ENCODE assay signal across 23 cellular contexts in genomic region chr1:223176437-223176836, GRCh38.
"Had no signal": no experiment of that assay in that cellular context is flagged by ENCODE, and none has a peak within 500 bp of the region (broad histone marks: within the 10 kb centered on the region; RNA-seq: fewer than 3 reads in every experiment).

No MANE protein-coding gene starts in this region.

- H3K27ac ChIP-seq: cardiac muscle cell, hepatocyte, neutrophil, ovary, psoas muscle had no signal

- H3K36me3 Mint-ChIP-seq: activated CD4-positive, alpha-beta memory T cell treated with anti-CD3 and anti-CD28 coated beads for 36 hours; activated naive CD8-positive, alpha-beta T cell treated with anti-CD3 and anti-CD28 coated beads, Interleukin-2, amount 10 ng/mL, durations not matched to agents 7 days and 5 days; natural killer cell treated with Interleukin-12 subunit alpha and Interleukin-12 subunit beta and Interleukin-15 and Interleukin-18, amount 100 ng/mL, for 72 hours; stimulated activated effector memory CD8-positive, alpha-beta T cell treated with anti-CD3 and anti-CD28 coated beads, Interleukin-12 subunit alpha, Interleukin-12 subunit beta, amount 100 ng/mL, for 72 hours had no signal

- H3K9me3 ChIP-seq: left ventricle myocardium inferior, neutrophil, ovary, psoas muscle, transverse colon had no signal

- H3K4me1 ChIP-seq: psoas muscle, transverse colon had no signal

- ATAC-seq: activated T-cell treated with anti-CD3 and anti-CD28 coated beads, Interleukin-2, amount 50 U/mL, for 72 hours; natural killer cell treated with Interleukin-12 subunit alpha and Interleukin-12 subunit beta and Interleukin-15 and Interleukin-18, amount 100 ng/mL, for 72 hours; stimulated activated effector memory CD8-positive, alpha-beta T cell treated with anti-CD3 and anti-CD28 coated beads, Interleukin-12 subunit alpha, Interleukin-12 subunit beta, amount 100 ng/mL, for 72 hours; stimulated activated naive CD8-positive, alpha-beta T cell treated with anti-CD3 and anti-CD28 coated beads, Interleukin-15, amount 100 ng/mL, for 72 hours had no signal

- H3K27me3 Mint-ChIP-seq: stimulated activated naive CD8-positive, alpha-beta T cell treated with anti-CD3 and anti-CD28 coated beads, Interleukin-15, amount 100 ng/mL, for 72 hours had no signal

- H3K9me3 Mint-ChIP-seq: activated naive CD4-positive, alpha-beta T cell treated with anti-CD3 and anti-CD28 coated beads for 36 hours; activated naive CD8-positive, alpha-beta T cell treated with anti-CD3 and anti-CD28 coated beads, Interleukin-2, amount 10 ng/mL, durations not matched to agents 7 days and 5 days; activated T-cell treated with anti-CD3 and anti-CD28 coated beads, Interleukin-2, amount 50 U/mL, for 72 hours; natural killer cell treated with Interleukin-12 subunit alpha and Interleukin-12 subunit beta and Interleukin-15 and Interleukin-18, amount 100 ng/mL, for 72 hours; stimulated activated effector memory CD8-positive, alpha-beta T cell treated with anti-CD3 and anti-CD28 coated beads, Interleukin-12 subunit alpha, Interleukin-12 subunit beta, amount 100 ng/mL, for 72 hours; stimulated activated naive CD8-positive, alpha-beta T cell treated with anti-CD3 and anti-CD28 coated beads, Interleukin-15, amount 100 ng/mL, for 72 hours had no signal

- H3K27me3 ChIP-seq: cardiac muscle cell, hepatocyte, neutrophil, ovary, transverse colon had no signal

- H3K4me1 Mint-ChIP-seq: stimulated activated effector memory CD8-positive, alpha-beta T cell treated with anti-CD3 and anti-CD28 coated beads, Interleukin-12 subunit alpha, Interleukin-12 subunit beta, amount 100 ng/mL, for 72 hours had no signal

- H3K4me3 Mint-ChIP-seq: activated CD4-positive, alpha-beta memory T cell treated with anti-CD3 and anti-CD28 coated beads for 36 hours; activated naive CD4-positive, alpha-beta T cell treated with anti-CD3 and anti-CD28 coated beads for 36 hours; activated naive CD8-positive, alpha-beta T cell treated with anti-CD3 and anti-CD28 coated beads, Interleukin-2, amount 10 ng/mL, durations not matched to agents 7 days and 5 days; activated T-cell treated with anti-CD3 and anti-CD28 coated beads, Interleukin-2, amount 50 U/mL, for 72 hours; immature natural killer cell; natural killer cell treated with Interleukin-12 subunit alpha and Interleukin-12 subunit beta and Interleukin-15 and Interleukin-18, amount 100 ng/mL, for 72 hours; stimulated activated effector memory CD8-positive, alpha-beta T cell treated with anti-CD3 and anti-CD28 coated beads, Interleukin-12 subunit alpha, Interleukin-12 subunit beta, amount 100 ng/mL, for 72 hours; stimulated activated naive CD8-positive, alpha-beta T cell treated with anti-CD3 and anti-CD28 coated beads, Interleukin-15, amount 100 ng/mL, for 72 hours had no signal

- H3K27ac Mint-ChIP-seq: activated CD4-positive, alpha-beta memory T cell treated with anti-CD3 and anti-CD28 coated beads for 36 hours; activated naive CD4-positive, alpha-beta T cell treated with anti-CD3 and anti-CD28 coated beads for 36 hours; activated naive CD8-positive, alpha-beta T cell treated with anti-CD3 and anti-CD28 coated beads, Interleukin-2, amount 10 ng/mL, durations not matched to agents 7 days and 5 days; activated T-cell treated with anti-CD3 and anti-CD28 coated beads, Interleukin-2, amount 50 U/mL, for 72 hours; immature natural killer cell; natural killer cell treated with Interleukin-12 subunit alpha and Interleukin-12 subunit beta and Interleukin-15 and Interleukin-18, amount 100 ng/mL, for 72 hours; stimulated activated effector memory CD8-positive, alpha-beta T cell treated with anti-CD3 and anti-CD28 coated beads, Interleukin-12 subunit alpha, Interleukin-12 subunit beta, amount 100 ng/mL, for 72 hours; stimulated activated naive CD8-positive, alpha-beta T cell treated with anti-CD3 and anti-CD28 coated beads, Interleukin-15, amount 100 ng/mL, for 72 hours had no signal

- H3K36me3 ChIP-seq: cardiac muscle cell, left ventricle myocardium inferior, neutrophil, ovary, transverse colon had no signal

- DNase-seq: activated CD4-positive, alpha-beta memory T cell treated with anti-CD3 and anti-CD28 coated beads for 36 hours; activated CD4-positive, alpha-beta T cell treated with anti-CD3 and anti-CD28 coated beads for 48 hours; activated effector memory CD4-positive, alpha-beta T cell treated with Interleukin-2 at 50 U/mL for 16 hours; activated naive CD4-positive, alpha-beta T cell treated with anti-CD3 and anti-CD28 coated beads for 36 hours; activated naive CD8-positive, alpha-beta T cell treated with anti-CD3 and anti-CD28 coated beads, Interleukin-2, amount 10 ng/mL, durations not matched to agents 7 days and 5 days; activated T-cell treated with anti-CD3 and anti-CD28 coated beads, Interleukin-2, amount 50 U/mL, for 72 hours; amniotic stem cell; cortex of kidney; foreskin melanocyte; glutamatergic neuron; immature natural killer cell; left ventricle myocardium inferior; ovary; psoas muscle; right cardiac atrium; stimulated activated CD4-positive, alpha-beta T cell treated with anti-CD3 and anti-CD28 coated beads, Interleukin-1b, Interleukin-23, amount 100 ng/mL, for 48 hours; stimulated activated naive CD8-positive, alpha-beta T cell treated with anti-CD3 and anti-CD28 coated beads, Interleukin-15, amount 100 ng/mL, for 72 hours; transverse colon had no signal

- H3K4me3 ChIP-seq: cardiac muscle cell, hepatocyte, left ventricle myocardium inferior, ovary, psoas muscle, transverse colon had no signal
